8 cellular contexts compared by ENCODE assay signal in the genomic region with DNA sequence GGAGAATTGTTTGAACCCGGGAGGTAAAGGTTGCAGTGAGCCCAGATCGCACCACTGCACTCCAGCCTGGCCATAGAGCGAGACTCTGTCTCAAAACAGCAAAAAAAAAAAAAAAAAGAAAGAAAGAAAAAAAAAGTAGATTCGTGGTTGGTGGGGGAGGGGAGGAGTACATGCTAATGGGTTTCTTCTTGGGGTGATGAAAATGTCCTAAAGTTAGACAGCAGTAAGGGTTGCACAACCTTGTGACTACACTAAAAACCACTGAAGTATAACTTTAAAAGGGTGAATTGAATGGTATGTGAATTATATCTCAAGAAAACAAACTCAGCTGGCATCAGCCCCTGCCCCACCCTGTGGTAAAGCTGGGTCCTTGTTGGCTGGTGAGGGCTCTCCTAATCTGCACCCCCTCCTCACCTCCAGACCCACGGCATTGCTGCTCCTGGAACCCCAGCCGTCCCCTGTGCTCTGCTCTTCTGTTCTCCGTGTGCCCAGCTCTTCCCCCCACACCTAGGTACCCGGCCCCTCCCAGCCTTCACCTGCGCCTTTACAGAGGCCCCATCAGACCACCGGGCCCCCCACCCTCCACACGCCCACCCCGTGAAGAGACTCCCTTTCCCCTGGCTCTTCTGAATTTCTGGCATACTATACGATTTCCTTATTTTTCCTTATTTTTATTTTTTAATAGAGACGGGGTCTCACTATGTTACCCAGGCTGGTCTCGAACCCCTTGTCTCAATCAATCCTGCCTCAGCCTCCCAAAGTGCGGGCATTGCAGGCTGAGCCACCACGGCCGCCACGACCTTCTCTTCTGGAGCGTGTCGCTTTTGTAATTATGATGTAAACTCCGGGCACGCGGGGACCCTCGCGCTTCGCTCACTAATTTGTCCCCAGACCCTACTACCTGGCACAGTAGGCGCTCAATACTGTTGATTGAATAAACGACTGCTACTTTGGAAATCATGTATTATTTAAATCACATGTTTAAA. TPM values are rescaled to one million over a fixed set of nuclear protein-coding genes. Genes with fewer than 3 reads are reported as not detected.
DNase-seq lines count a peak whose midpoint lies in the region; TF ChIP-seq lines count a peak whose summit lies in the region.

No MANE protein-coding gene starts in this region.

- no peak for TF ChIP-seq POLR2A in esophagus muscularis mucosa (IDR thresholded peaks at IDR 0.05; ENCODE audit: low read depth)

- H3K9me3 ChIP-seq in esophagus muscularis mucosa, result no peaks in the 10 kb centered on the region

- intact Hi-C loops in esophagus muscularis mucosa (cut with DNase I), result loop anchor here (5.0 kb wide), 1 partner anchor 200 kb away; no protein-coding TSS in a partner anchor
- intact Hi-C loops in posterior vena cava (cut with DNase I), result no loop called here

- TF ChIP-seq EP300 in esophagus muscularis mucosa (IDR thresholded peaks at IDR 0.05), result no peak

- TF ChIP-seq CTCF in GM12865 (IDR thresholded peaks at IDR 0.05; ENCODE audit: insufficient read depth, low read depth, low read length, missing control alignments) (no peak), esophagus muscularis mucosa (IDR thresholded peaks at IDR 0.05) (no peak)

- peaks cover 19 to 34% (median 25%) of the 10 kb centered on the region in 4 donors for H3K4me1 ChIP-seq in esophagus muscularis mucosa

- H3K27ac ChIP-seq in esophagus muscularis mucosa (replicated peaks in 1 of 4), result peak overlapping the region; percentile 85 to 96 (median 91)

- peak overlapping the region; percentile 86 for H3K4me3 ChIP-seq in GM12865 (ENCODE audit: low read depth, low read length)
- H3K4me3 ChIP-seq in esophagus muscularis mucosa, result peak overlapping the region; percentile 79 to 96 (median 92)

- 68% methylated on average over 29 of the region's 29 CpGs for WGBS in esophagus muscularis mucosa

- peaks cover 8 to 26% (median 19%) of the 10 kb centered on the region in 4 donors for H3K36me3 ChIP-seq in esophagus muscularis mucosa

- no peak for DNase-seq in GM12865 (ENCODE audit: low read depth)
- peak; percentile 74 for DNase-seq in SIG-M5 (lab: John Stamatoyannopoulos, UW)
- DNase-seq in esophagus muscularis mucosa (ENCODE audit: extremely low spot score), result no peak
- DNase-seq in posterior vena cava (ENCODE audit: low spot score), result peak; percentile 79
- DNase-seq in islet precursor cell, result no peak
- DNase-seq in GM19240 (ENCODE audit: insufficient read length, low spot score), result no peak
- DNase-seq in medulla oblongata (ENCODE audit: extremely low spot score), result no peak
- DNase-seq in occipital lobe (lab: John Stamatoyannopoulos, UW), result no peak

- peaks cover 0 to 12% (median 0%) of the 10 kb centered on the region in 4 donors for H3K27me3 ChIP-seq in esophagus muscularis mucosa

RNA-seq across cellular contexts. Expression of a gene that starts 0.9 kb away (rescaled TPM):
- total RNA-seq in esophagus muscularis mucosa (10 to 100 TPM; 14.5 to 33.3 (median 21.5) TPM), posterior vena cava (10 to 100 TPM; 15.8 to 19.4 TPM), occipital lobe (16.1 TPM)

Comparison
In these comparisons a context has a peak if more than half of its experiments do, and no peak if none do; other contexts are left out.
1. DNase-seq: peak in SIG-M5 (single experiment) and posterior vena cava (single experiment); none in GM12865 (single experiment), esophagus muscularis mucosa (single experiment), islet precursor cell (single experiment), GM19240 (single experiment), medulla oblongata (single experiment) and occipital lobe (single experiment).